ENCODE assay signal across 12 cellular contexts in the genomic region with DNA sequence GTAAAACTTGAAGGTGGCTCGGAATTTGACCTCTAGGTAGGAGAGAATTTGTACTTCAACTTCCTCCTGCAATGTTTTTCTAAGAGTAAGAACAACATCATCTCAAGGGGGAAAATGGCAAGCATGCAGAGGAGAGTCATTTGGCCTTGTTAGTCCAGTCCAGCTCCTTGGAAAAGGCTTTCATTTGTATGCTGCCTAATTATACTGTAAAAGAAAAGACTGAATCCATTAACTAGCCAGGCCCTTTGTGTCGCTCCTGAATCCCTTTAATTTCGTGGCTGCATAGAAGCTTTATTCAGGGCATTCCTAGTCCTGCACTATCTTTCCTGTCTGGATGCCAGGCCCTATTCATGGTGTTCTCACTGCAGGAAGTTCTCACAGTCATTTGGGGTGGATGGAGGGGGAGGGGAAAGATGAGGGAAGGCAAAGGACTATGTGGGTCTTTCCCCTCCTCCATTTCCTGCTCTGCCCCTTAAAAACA. TPM values are rescaled to one million over a fixed set of nuclear protein-coding genes. Genes with fewer than 3 reads are reported as not detected.
A peak's percentile ranks its signal among the peaks of the same experiment; 100 is the strongest.
DNase-seq lines count a peak whose midpoint lies in the region; ATAC-seq and TF ChIP-seq lines count a peak whose summit lies in the region.
"Had no signal": no experiment of that assay in that cellular context is flagged by ENCODE, and none has a peak within 500 bp of the region (broad histone marks: within the 10 kb centered on the region; RNA-seq: fewer than 3 reads in every experiment).

No MANE protein-coding gene starts in this region.

- H3K4me1 Mint-ChIP-seq in activated T-helper 1 cell treated with anti-CD3 and anti-CD28 coated beads, Interleukin-12 subunit alpha, Interleukin-12 subunit beta, Interleukin-2, Interleukin-4 antibody, amounts not matched to agents 30 ng/mL and 10 ng/mL and 1 ng/mL, durations not matched to agents 14 hours and 24 hours and 36 hours (ENCODE audit: low read depth): peaks cover 14% of the 10 kb centered on the region

- peaks cover 8% of the 10 kb centered on the region for H3K27me3 Mint-ChIP-seq in activated T-helper 1 cell treated with anti-CD3 and anti-CD28 coated beads, Interleukin-12 subunit alpha, Interleukin-12 subunit beta, Interleukin-2, Interleukin-4 antibody, amounts not matched to agents 30 ng/mL and 10 ng/mL and 1 ng/mL, durations not matched to agents 14 hours and 24 hours and 36 hours (ENCODE audit: insufficient read depth)
- H3K27me3 Mint-ChIP-seq: stimulated activated naive B cell treated with anti-CD40 and anti-IgM and Interleukin-4, amounts not matched to agents 10 μg/mL and 1 μg/mL and 100 μg/mL, for 72 hours had no signal

- H3K36me3 ChIP-seq in mucosa of rectum (ENCODE audit: control insufficient read depth in 2 of 2, insufficient read depth in 2 of 2, low read length in 2 of 2): no peaks in the 10 kb centered on the region
- H3K36me3 ChIP-seq: neutrophil had no signal

- ATAC-seq in GM21529 (IDR thresholded peaks at IDR 0.05; ENCODE audit: unreplicated experiment) (no peak), GM21723 (IDR thresholded peaks at IDR 0.05; ENCODE audit: unreplicated experiment) (no peak)
- ATAC-seq: activated CD4-positive, alpha-beta T cell treated with anti-CD3 and anti-CD28 coated beads for 36 hours; stimulated activated naive B cell treated with anti-CD40 and anti-IgM and Interleukin-4, amounts not matched to agents 10 μg/mL and 1 μg/mL and 100 μg/mL, for 72 hours had no signal

- H3K4me3 ChIP-seq in fibroblast of the aortic adventitia (ENCODE audit: low read depth, low read length): no peak overlapping the region
- H3K4me3 ChIP-seq in mucosa of rectum (ENCODE audit: low read length in 2 of 2): no peak overlapping the region

- H3K9ac ChIP-seq in mucosa of rectum (ENCODE audit: low read depth in 1 of 2, low read length in 2 of 2): no peak overlapping the region

- TF ChIP-seq CTCF in fibroblast of the aortic adventitia (IDR thresholded peaks at IDR 0.05; ENCODE audit: insufficient read depth, low read length): no peak

- H3K27ac Mint-ChIP-seq in activated T-helper 1 cell treated with anti-CD3 and anti-CD28 coated beads, Interleukin-12 subunit alpha, Interleukin-12 subunit beta, Interleukin-2, Interleukin-4 antibody, amounts not matched to agents 30 ng/mL and 10 ng/mL and 1 ng/mL, durations not matched to agents 14 hours and 24 hours and 36 hours: no peak overlapping the region
- H3K27ac Mint-ChIP-seq: activated CD4-positive, alpha-beta T cell treated with anti-CD3 and anti-CD28 coated beads for 36 hours; stimulated activated naive B cell treated with anti-CD40 and anti-IgM and Interleukin-4, amounts not matched to agents 10 μg/mL and 1 μg/mL and 100 μg/mL, for 72 hours had no signal

- DNase-seq in Caki2 (ENCODE audit: low read depth) (peak; percentile 18), NCI-H2227 (lab: John Stamatoyannopoulos, UW; ENCODE audit: unreplicated experiment) (peak; percentile 12), fibroblast of the aortic adventitia (ENCODE audit: low read depth) (peak; percentile 49), GF-D8 (lab: John Stamatoyannopoulos, UW) (no peak)
- DNase-seq in activated T-helper 1 cell treated with anti-CD3 and anti-CD28 coated beads, Interleukin-12 subunit alpha, Interleukin-12 subunit beta, Interleukin-2, Interleukin-4 antibody, amounts not matched to agents 30 ng/mL and 10 ng/mL and 1 ng/mL, durations not matched to agents 14 hours and 24 hours and 36 hours (ENCODE audit: low spot score): no peak
- DNase-seq: activated CD4-positive, alpha-beta T cell treated with anti-CD3 and anti-CD28 coated beads for 36 hours; NCI-H774; stimulated activated naive B cell treated with anti-CD40 and anti-IgM and Interleukin-4, amounts not matched to agents 10 μg/mL and 1 μg/mL and 100 μg/mL, for 72 hours had no signal

- H3K9me3 Mint-ChIP-seq in activated T-helper 1 cell treated with anti-CD3 and anti-CD28 coated beads, Interleukin-12 subunit alpha, Interleukin-12 subunit beta, Interleukin-2, Interleukin-4 antibody, amounts not matched to agents 30 ng/mL and 10 ng/mL and 1 ng/mL, durations not matched to agents 14 hours and 24 hours and 36 hours: no peaks in the 10 kb centered on the region
- H3K9me3 Mint-ChIP-seq: stimulated activated naive B cell treated with anti-CD40 and anti-IgM and Interleukin-4, amounts not matched to agents 10 μg/mL and 1 μg/mL and 100 μg/mL, for 72 hours had no signal

- no peaks in the 10 kb centered on the region for H3K36me3 Mint-ChIP-seq in activated T-helper 1 cell treated with anti-CD3 and anti-CD28 coated beads, Interleukin-12 subunit alpha, Interleukin-12 subunit beta, Interleukin-2, Interleukin-4 antibody, amounts not matched to agents 30 ng/mL and 10 ng/mL and 1 ng/mL, durations not matched to agents 14 hours and 24 hours and 36 hours (ENCODE audit: low read depth)

- H3K27me3 ChIP-seq in mucosa of rectum (ENCODE audit: control insufficient read depth in 2 of 2, insufficient read depth in 2 of 2, low read length in 2 of 2): no peaks in the 10 kb centered on the region
- H3K27me3 ChIP-seq: neutrophil had no signal

- H3K4me3 Mint-ChIP-seq in activated T-helper 1 cell treated with anti-CD3 and anti-CD28 coated beads, Interleukin-12 subunit alpha, Interleukin-12 subunit beta, Interleukin-2, Interleukin-4 antibody, amounts not matched to agents 30 ng/mL and 10 ng/mL and 1 ng/mL, durations not matched to agents 14 hours and 24 hours and 36 hours: no peak overlapping the region
- H3K4me3 Mint-ChIP-seq: activated CD4-positive, alpha-beta T cell treated with anti-CD3 and anti-CD28 coated beads for 36 hours; stimulated activated naive B cell treated with anti-CD40 and anti-IgM and Interleukin-4, amounts not matched to agents 10 μg/mL and 1 μg/mL and 100 μg/mL, for 72 hours had no signal

- H3K4me1 ChIP-seq in mucosa of rectum (ENCODE audit: control insufficient read depth in 2 of 2, insufficient read depth in 2 of 2, low read length in 2 of 2): peaks cover 10 to 16% of the 10 kb centered on the region in 2 donors

- no peaks in the 10 kb centered on the region for H3K9me3 ChIP-seq in mucosa of rectum (ENCODE audit: control insufficient read depth in 2 of 2, low read length in 2 of 2)
- H3K9me3 ChIP-seq: neutrophil had no signal

- peak overlapping the region; percentile 6 to 26 for H3K27ac ChIP-seq in mucosa of rectum (ENCODE audit: low read depth in 2 of 2, low read length in 2 of 2)
- H3K27ac ChIP-seq: neutrophil had no signal

- in situ Hi-C loops in Caki2 (cut with HindIII; ENCODE audit: low pct_unique_long_range_greater_than_20kb, low sequenced_read_pairs): no loop called here

- intact Hi-C loops in activated T-helper 1 cell treated with anti-CD3 and anti-CD28 coated beads, Interleukin-12 subunit alpha, Interleukin-12 subunit beta, Interleukin-2, Interleukin-4 antibody, amounts not matched to agents 30 ng/mL and 10 ng/mL and 1 ng/mL, durations not matched to agents 14 hours and 24 hours and 36 hours (cut with micrococcal nuclease): no loop called here

RNA-seq across cellular contexts. Expression of gene PHLPP1, which starts 36.0 kb away (rescaled TPM):
- 3.1 and 13.2 TPM in 2 replicates for total RNA-seq in Caki2 (2014; rRNA removed; shearing (Covaris generic); ENCODE audit: low replicate concordance)
- 7.2 and 14.1 TPM in 2 replicates for total RNA-seq in fibroblast of the aortic adventitia (ENCODE audit: low replicate concordance)
- total RNA-seq in activated T-helper 1 cell treated with anti-CD3 and anti-CD28 coated beads, Interleukin-12 subunit alpha, Interleukin-12 subunit beta, Interleukin-2, Interleukin-4 antibody, amounts not matched to agents 30 ng/mL and 10 ng/mL and 1 ng/mL, durations not matched to agents 14 hours and 24 hours and 36 hours: 14.1 and 14.4 TPM in 2 replicates

Comparison
In these comparisons a context has a peak if more than half of its experiments do, and no peak if none do; other contexts are left out.
1. DNase-seq: peak in Caki2 (single experiment), NCI-H2227 (single experiment) and fibroblast of the aortic adventitia (single experiment); none in activated T-helper 1 cell treated with anti-CD3 and anti-CD28 coated beads, Interleukin-12 subunit alpha, Interleukin-12 subunit beta, Interleukin-2, Interleukin-4 antibody, amounts not matched to agents 30 ng/mL and 10 ng/mL and 1 ng/mL, durations not matched to agents 14 hours and 24 hours and 36 hours (single experiment) and GF-D8 (single experiment).